1 cellular context compared by ENCODE assay signal in the genomic region with DNA sequence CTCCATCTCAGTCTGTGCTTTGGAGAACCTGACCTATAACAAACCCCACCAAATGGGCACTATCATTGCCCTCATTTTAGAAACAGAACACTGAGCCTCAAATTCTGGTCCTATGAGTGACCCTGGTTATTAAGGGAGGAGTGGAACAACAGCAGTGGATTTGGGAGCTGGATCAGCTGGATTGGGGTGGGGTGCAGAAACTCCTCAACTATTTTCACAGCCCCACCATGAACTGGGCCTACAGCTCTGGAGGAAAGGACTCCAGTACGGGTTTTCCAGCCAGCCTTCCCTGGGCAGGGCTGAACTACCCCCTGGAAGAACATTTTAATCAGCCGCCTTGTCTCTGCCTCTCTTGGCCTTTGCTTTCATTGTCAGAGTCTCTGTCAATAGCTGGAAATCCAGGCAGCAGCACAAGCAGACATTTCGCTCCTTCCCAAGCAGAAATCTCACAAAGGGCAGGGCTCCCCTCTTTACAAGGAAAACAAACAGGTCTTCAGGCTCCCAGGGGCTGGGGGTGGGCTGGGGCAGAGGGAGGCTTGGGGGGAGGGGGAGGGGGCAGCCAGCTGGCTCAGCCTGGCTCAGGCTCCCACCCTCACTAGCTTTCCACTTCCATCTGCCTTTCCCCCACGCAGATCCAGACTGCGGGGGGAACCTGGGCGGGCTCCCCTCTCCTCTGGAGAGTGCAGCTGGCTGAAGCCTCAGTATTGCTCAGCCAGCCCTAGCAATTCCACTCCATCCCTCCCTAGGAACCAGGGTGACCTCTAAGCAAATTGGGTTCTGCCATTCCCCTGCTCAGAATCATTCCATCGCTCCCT.
TF ChIP-seq lines count a peak whose summit lies in the region.

No MANE protein-coding gene starts in this region.

TF ChIP-seq in SK-N-SH, 30 proteins besides CTCF, POLR2A, EP300 and RAD21 (continued from another document):
- TF ChIP-seq, protein P1, sequence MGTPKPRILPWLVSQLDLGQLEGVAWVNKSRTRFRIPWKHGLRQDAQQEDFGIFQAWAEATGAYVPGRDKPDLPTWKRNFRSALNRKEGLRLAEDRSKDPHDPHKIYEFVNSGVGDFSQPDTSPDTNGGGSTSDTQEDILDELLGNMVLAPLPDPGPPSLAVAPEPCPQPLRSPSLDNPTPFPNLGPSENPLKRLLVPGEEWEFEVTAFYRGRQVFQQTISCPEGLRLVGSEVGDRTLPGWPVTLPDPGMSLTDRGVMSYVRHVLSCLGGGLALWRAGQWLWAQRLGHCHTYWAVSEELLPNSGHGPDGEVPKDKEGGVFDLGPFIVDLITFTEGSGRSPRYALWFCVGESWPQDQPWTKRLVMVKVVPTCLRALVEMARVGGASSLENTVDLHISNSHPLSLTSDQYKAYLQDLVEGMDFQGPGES (IDR thresholded peaks at IDR 0.05; ENCODE audit: low read depth, low read length): no peak
- TF ChIP-seq, protein P2, sequence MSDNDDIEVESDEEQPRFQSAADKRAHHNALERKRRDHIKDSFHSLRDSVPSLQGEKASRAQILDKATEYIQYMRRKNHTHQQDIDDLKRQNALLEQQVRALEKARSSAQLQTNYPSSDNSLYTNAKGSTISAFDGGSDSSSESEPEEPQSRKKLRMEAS (IDR thresholded peaks at IDR 0.05; ENCODE audit: low read depth): no peak
- TF ChIP-seq, protein P3, sequence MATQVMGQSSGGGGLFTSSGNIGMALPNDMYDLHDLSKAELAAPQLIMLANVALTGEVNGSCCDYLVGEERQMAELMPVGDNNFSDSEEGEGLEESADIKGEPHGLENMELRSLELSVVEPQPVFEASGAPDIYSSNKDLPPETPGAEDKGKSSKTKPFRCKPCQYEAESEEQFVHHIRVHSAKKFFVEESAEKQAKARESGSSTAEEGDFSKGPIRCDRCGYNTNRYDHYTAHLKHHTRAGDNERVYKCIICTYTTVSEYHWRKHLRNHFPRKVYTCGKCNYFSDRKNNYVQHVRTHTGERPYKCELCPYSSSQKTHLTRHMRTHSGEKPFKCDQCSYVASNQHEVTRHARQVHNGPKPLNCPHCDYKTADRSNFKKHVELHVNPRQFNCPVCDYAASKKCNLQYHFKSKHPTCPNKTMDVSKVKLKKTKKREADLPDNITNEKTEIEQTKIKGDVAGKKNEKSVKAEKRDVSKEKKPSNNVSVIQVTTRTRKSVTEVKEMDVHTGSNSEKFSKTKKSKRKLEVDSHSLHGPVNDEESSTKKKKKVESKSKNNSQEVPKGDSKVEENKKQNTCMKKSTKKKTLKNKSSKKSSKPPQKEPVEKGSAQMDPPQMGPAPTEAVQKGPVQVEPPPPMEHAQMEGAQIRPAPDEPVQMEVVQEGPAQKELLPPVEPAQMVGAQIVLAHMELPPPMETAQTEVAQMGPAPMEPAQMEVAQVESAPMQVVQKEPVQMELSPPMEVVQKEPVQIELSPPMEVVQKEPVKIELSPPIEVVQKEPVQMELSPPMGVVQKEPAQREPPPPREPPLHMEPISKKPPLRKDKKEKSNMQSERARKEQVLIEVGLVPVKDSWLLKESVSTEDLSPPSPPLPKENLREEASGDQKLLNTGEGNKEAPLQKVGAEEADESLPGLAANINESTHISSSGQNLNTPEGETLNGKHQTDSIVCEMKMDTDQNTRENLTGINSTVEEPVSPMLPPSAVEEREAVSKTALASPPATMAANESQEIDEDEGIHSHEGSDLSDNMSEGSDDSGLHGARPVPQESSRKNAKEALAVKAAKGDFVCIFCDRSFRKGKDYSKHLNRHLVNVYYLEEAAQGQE (IDR thresholded peaks at IDR 0.05; ENCODE audit: low read depth, low read length): no peak
- TF ChIP-seq MXI1 (IDR thresholded peaks at IDR 0.05; ENCODE audit: low read depth, low read length) (peak; percentile 50; the same call in 1 of the 2 replicates), RXRA (IDR thresholded peaks at IDR 0.05; ENCODE audit: borderline replicate concordance, low read depth) (no peak), RFX5 (IDR thresholded peaks at IDR 0.05; ENCODE audit: low read length) (peak; percentile 70), POLR2AphosphoS5 (IDR thresholded peaks at IDR 0.05; ENCODE audit: low read depth, low read length) (peak; percentile 55; the same call in 1 of the 2 replicates), TCF12 (IDR thresholded peaks at IDR 0.05) (no peak), TAF1 (IDR thresholded peaks at IDR 0.05; ENCODE audit: borderline replicate concordance, low read depth, low read length) (0 out of 2 replicates have a peak, but pooled peaks have one; percentile 29), SMC3 (IDR thresholded peaks at IDR 0.05; ENCODE audit: low read depth, low read length) (0 out of 2 replicates have a peak, but pooled peaks have one; percentile 27), FOSL2 (IDR thresholded peaks at IDR 0.05; ENCODE audit: borderline replicate concordance, low read depth) (no peak), JUND (IDR thresholded peaks at IDR 0.05) (peak; percentile 46; the same call in 1 of the 2 replicates), FOXM1 (IDR thresholded peaks at IDR 0.05; ENCODE audit: low read depth) (no peak), EZH2phosphoT487 (IDR thresholded peaks at IDR 0.05; ENCODE audit: borderline replicate concordance, low read depth) (no peak)
